Comparison of ENCODE assay signal across 9 cellular contexts in the genomic region with DNA sequence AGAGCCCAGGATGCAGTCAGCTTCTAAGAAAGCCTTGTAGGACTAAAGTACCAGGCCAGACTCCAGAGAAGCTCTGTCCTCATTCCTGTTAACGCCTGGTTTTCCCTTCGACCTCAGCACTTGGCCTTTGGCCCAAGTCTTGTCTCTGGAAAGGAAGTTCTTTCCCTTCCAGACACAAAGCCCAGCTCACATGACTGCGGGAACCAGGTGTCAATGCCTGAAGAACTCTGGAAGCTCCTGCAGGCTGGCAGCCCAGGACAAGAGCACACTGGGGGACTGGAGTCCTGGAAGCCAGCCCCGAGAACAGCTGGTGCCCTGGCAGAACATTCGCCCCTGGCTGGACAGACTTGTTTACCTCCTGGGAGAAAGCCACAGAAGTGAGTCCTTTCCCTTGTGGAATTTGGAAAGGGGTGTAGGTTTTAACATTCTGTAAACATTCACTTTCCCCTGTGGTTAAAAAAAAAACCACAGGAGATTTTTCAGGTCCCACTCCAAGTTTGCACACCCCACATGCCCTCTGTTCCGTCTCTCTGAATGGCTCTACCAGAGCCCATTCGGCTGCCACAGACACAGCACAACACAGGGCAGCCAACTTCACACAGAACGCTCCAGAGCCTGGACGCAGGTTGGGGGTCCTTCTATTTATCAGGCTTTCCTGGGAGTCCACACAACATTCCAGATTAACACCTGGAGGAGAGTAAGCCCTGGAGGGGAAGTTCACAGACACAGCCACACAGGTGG. TPM values are rescaled to one million over a fixed set of nuclear protein-coding genes. Genes with fewer than 3 reads are reported as not detected.
DNase-seq lines count a peak whose midpoint lies in the region; ATAC-seq and TF ChIP-seq lines count a peak whose summit lies in the region.
"Had no signal": no experiment of that assay in that cellular context is flagged by ENCODE, and none has a peak within 500 bp of the region (broad histone marks: within the 10 kb centered on the region; RNA-seq: fewer than 3 reads in every experiment).

No MANE protein-coding gene starts in this region.

- ATAC-seq in HG02973 (IDR thresholded peaks at IDR 0.05; ENCODE audit: unreplicated experiment), result no peak
- no peak for ATAC-seq in GM21717 (IDR thresholded peaks at IDR 0.05; ENCODE audit: unreplicated experiment)

- H3K27me3 ChIP-seq in right atrium auricular region, result no peaks in the 10 kb centered on the region

- DNase-seq in DMS79 treated with DMSO at 0.1 percent for 48 hours (lab: John Stamatoyannopoulos, UW) (peak; percentile 74), amniotic epithelial cell (ENCODE audit: low read depth) (peak; percentile 61), right atrium auricular region (ENCODE audit: low spot score) (peak; percentile 91), renal cortical epithelial cell (ENCODE audit: low read depth) (peak; percentile 78), ACHN (no peak), NOMO-1 (lab: John Stamatoyannopoulos, UW; ENCODE audit: unreplicated experiment in 2 of 2) (no peak)
- DNase-seq: amniotic stem cell had no signal

- H3K27ac ChIP-seq in right atrium auricular region, result peak overlapping the region; percentile 94 to 96

- in situ Hi-C loops in ACHN (cut with HindIII; ENCODE audit: low pct_ligation_motif_present, low pct_unique_long_range_greater_than_20kb, low sequenced_read_pairs), result no loop called here

- H3K4me3 ChIP-seq in right atrium auricular region, result no peak overlapping the region

- peaks cover 0 to 98% of the 10 kb centered on the region in 2 donors for H3K4me1 ChIP-seq in right atrium auricular region

- TF ChIP-seq CTCF in right atrium auricular region (IDR thresholded peaks at IDR 0.05), result no peak

- no peaks in the 10 kb centered on the region for H3K36me3 ChIP-seq in right atrium auricular region

- H3K9me3 ChIP-seq in right atrium auricular region, result no peaks in the 10 kb centered on the region

RNA-seq across cellular contexts. Expression of gene ACSS1, which starts 18.1 kb away (rescaled TPM):
- total RNA-seq in right atrium auricular region, result 10 to 100 TPM; 25.6 to 26.4 TPM
- 1.2 and 11.8 TPM in 2 replicates for total RNA-seq in renal cortical epithelial cell

RNA-seq across cellular contexts. Expression of gene VSX1, which starts 42.1 kb away (rescaled TPM):
- total RNA-seq in right atrium auricular region, result not detected
- total RNA-seq in renal cortical epithelial cell, result not detected in 2 replicates

RNA-seq across cellular contexts. Expression of gene APMAP, which starts 47.3 kb away (rescaled TPM):
- 10 to 100 TPM; 30.3 to 30.5 TPM for total RNA-seq in right atrium auricular region
- total RNA-seq in renal cortical epithelial cell, result 99.2 and 104 TPM in 2 replicates

Comparison
In these comparisons a context has a peak if more than half of its experiments do, and no peak if none do; other contexts are left out.
1. DNase-seq: peak in DMS79 treated with DMSO at 0.1 percent for 48 hours (single experiment), amniotic epithelial cell (single experiment), right atrium auricular region (single experiment) and renal cortical epithelial cell (single experiment); none in ACHN (single experiment) and NOMO-1 (0 of 2).